Comparison of ENCODE assay signal across 33 cellular contexts in genomic region chr3:46501702-46502101, GRCh38. TPM values are rescaled to one million over a fixed set of nuclear protein-coding genes. Genes with fewer than 3 reads are reported as not detected.
A peak's percentile ranks its signal among the peaks of the same experiment; 100 is the strongest.
DNase-seq lines count a peak whose midpoint lies in the region; ATAC-seq, FAIRE-seq and TF ChIP-seq lines count a peak whose summit lies in the region.
"Had no signal": no experiment of that assay in that cellular context is flagged by ENCODE, and none has a peak within 500 bp of the region (broad histone marks: within the 10 kb centered on the region; RNA-seq: fewer than 3 reads in every experiment).

No MANE protein-coding gene starts in this region.

- H3K9me3 ChIP-seq in astrocyte (ENCODE audit: insufficient read depth, low read depth, low read length) (no peaks in the 10 kb centered on the region), HepG2 (ENCODE audit: low read length) (no peaks in the 10 kb centered on the region)
- H3K9me3 ChIP-seq: left ventricle myocardium inferior, Peyer's patch, stomach, tibial artery had no signal

- in situ Hi-C loops in HepG2 (cut with HindIII; ENCODE audit: extremely low pct_ligation_motif_present, low pct_unique_long_range_greater_than_20kb) (no loop called here), ACHN (cut with HindIII; ENCODE audit: low pct_ligation_motif_present, low pct_unique_long_range_greater_than_20kb, low sequenced_read_pairs) (no loop called here)

- peaks cover 21% of the 10 kb centered on the region for H3K4me1 ChIP-seq in astrocyte (ENCODE audit: insufficient read depth, low read length)
- peaks cover 13% of the 10 kb centered on the region for H3K4me1 ChIP-seq in HepG2 (ENCODE audit: insufficient read depth, low read length)
- H3K4me1 ChIP-seq: Peyer's patch, stomach, tibial artery had no signal

- no peaks in the 10 kb centered on the region for H3K27me3 ChIP-seq in astrocyte (ENCODE audit: insufficient read depth, low read length)
- peaks cover 0 to 1% of the 10 kb centered on the region in 2 experiments; a peak in 2 of 5 replicates for H3K27me3 ChIP-seq in HepG2 (ENCODE audit: control insufficient read depth in 1 of 2, insufficient read depth in 2 of 2, low read length in 2 of 2)
- H3K27me3 ChIP-seq in H7 (ENCODE audit: control insufficient read depth, insufficient read depth, low read length), result peaks cover 1% of the 10 kb centered on the region; the same call in 1 of the 2 replicates
- H3K27me3 ChIP-seq: Peyer's patch, stomach had no signal

- no peaks in the 10 kb centered on the region for H3K9me3 Mint-ChIP-seq in activated CD8-positive, alpha-beta memory T cell treated with anti-CD3 and anti-CD28 coated beads, Interleukin-2, amount 10 ng/mL, durations not matched to agents 7 days and 5 days (ENCODE audit: low read depth)
- H3K9me3 Mint-ChIP-seq in astrocyte (ENCODE audit: unreplicated experiment), result peaks cover 2% of the 10 kb centered on the region
- H3K9me3 Mint-ChIP-seq: endodermal cell, mesothelial cell of epicardium, natural killer cell had no signal

- 33% methylated on average over 1 of the region's 4 CpGs for WGBS in HepG2 (ENCODE audit: low lambda C conversion rate)

- peaks cover 7% of the 10 kb centered on the region for H3K27me3 Mint-ChIP-seq in activated CD8-positive, alpha-beta memory T cell treated with anti-CD3 and anti-CD28 coated beads, Interleukin-2, amount 10 ng/mL, durations not matched to agents 7 days and 5 days
- peaks cover 9% of the 10 kb centered on the region for H3K27me3 Mint-ChIP-seq in astrocyte (ENCODE audit: low read depth, unreplicated experiment)

- H3K9ac ChIP-seq in astrocyte (ENCODE audit: low read length) (no peak overlapping the region), HepG2 (ENCODE audit: insufficient read depth, low read depth, low read length) (no peak overlapping the region)

- TF ChIP-seq CTCF in astrocyte (IDR thresholded peaks at IDR 0.05; ENCODE audit: insufficient read depth, low read depth, low read length) (no peak), HepG2 (CRISPR knock-in tag; IDR thresholded peaks at IDR 0.05) (no peak)

- no peak for TF ChIP-seq RAD21 in HepG2 (CRISPR knock-in tag; IDR thresholded peaks at IDR 0.05)

- no peak for ATAC-seq in activated CD8-positive, alpha-beta memory T cell treated with anti-CD3 and anti-CD28 coated beads, Interleukin-2, amount 10 ng/mL, durations not matched to agents 7 days and 5 days
- ATAC-seq in HepG2 (no peak), GM18870 (IDR thresholded peaks at IDR 0.05; ENCODE audit: unreplicated experiment) (no peak), GM19035 (IDR thresholded peaks at IDR 0.05; ENCODE audit: unreplicated experiment) (no peak)
- ATAC-seq: natural killer cell had no signal

- BruUV-seq in HepG2 (replicated peaks; lab: Mats Ljungman, UMichigan), result no TSS peak

- no peak overlapping the region for H3K4me3 Mint-ChIP-seq in activated CD8-positive, alpha-beta memory T cell treated with anti-CD3 and anti-CD28 coated beads, Interleukin-2, amount 10 ng/mL, durations not matched to agents 7 days and 5 days
- no peak overlapping the region for H3K4me3 Mint-ChIP-seq in astrocyte (ENCODE audit: unreplicated experiment)
- H3K4me3 Mint-ChIP-seq: activated naive CD8-positive, alpha-beta T cell; endodermal cell; mesothelial cell of epicardium; natural killer cell had no signal

- H3K4me1 Mint-ChIP-seq in activated CD8-positive, alpha-beta memory T cell treated with anti-CD3 and anti-CD28 coated beads, Interleukin-2, amount 10 ng/mL, durations not matched to agents 7 days and 5 days, result peaks cover 15% of the 10 kb centered on the region
- peaks cover 24% of the 10 kb centered on the region for H3K4me1 Mint-ChIP-seq in astrocyte (ENCODE audit: low read depth, unreplicated experiment)

- H3K27ac ChIP-seq in astrocyte (ENCODE audit: low read depth, low read length) (no peak overlapping the region), HepG2 (ENCODE audit: extremely low read length, insufficient read depth, low read length) (no peak overlapping the region)
- H3K27ac ChIP-seq: left ventricle myocardium inferior, Peyer's patch, skin epidermis, stomach, tibial artery had no signal

- H4K20me1 ChIP-seq in astrocyte (ENCODE audit: insufficient read depth, low read length), result no peaks in the 10 kb centered on the region
- 0 out of 2 replicates have a peak, but pooled peaks cover 3% of the 10 kb centered on the region for H4K20me1 ChIP-seq in HepG2 (ENCODE audit: insufficient read depth, low read length)

- no peaks in the 10 kb centered on the region for H3K79me2 ChIP-seq in astrocyte (ENCODE audit: insufficient read depth, low read length)
- no peaks in the 10 kb centered on the region for H3K79me2 ChIP-seq in HepG2 (ENCODE audit: insufficient read depth, low read length)

- H3K4me3 ChIP-seq in astrocyte (ENCODE audit: insufficient read depth, low read depth, low read length) (no peak overlapping the region), HepG2 (replicated peaks in 1 of 3; ENCODE audit: insufficient read depth in 1 of 3, low read depth in 2 of 3, low read length in 3 of 3) (no peak overlapping the region), H7 (ENCODE audit: insufficient read depth, low read depth, low read length) (no peak overlapping the region)
- H3K4me3 ChIP-seq: left ventricle myocardium inferior, Peyer's patch, skin epidermis, stomach, tibial artery had no signal

- intact Hi-C loops in HepG2 (cut with micrococcal nuclease; ENCODE audit: unreplicated experiment), result no loop called here

- TF ChIP-seq EP300 in HepG2 (IDR thresholded peaks at IDR 0.05; ENCODE audit: low read depth in 2 of 2, low read length in 2 of 2) (no peak), HepG2 (CRISPR knock-in tag; IDR thresholded peaks at IDR 0.05; ENCODE audit: borderline replicate concordance) (no peak)

- DNase-seq in activated CD8-positive, alpha-beta memory T cell treated with anti-CD3 and anti-CD28 coated beads, Interleukin-2, amount 10 ng/mL, durations not matched to agents 7 days and 5 days, result peak; percentile 4
- DNase-seq in activated CD8-positive, alpha-beta memory T cell treated with anti-CD3 and anti-CD28 coated beads for 24 hours, result no peak
- peak; percentile 33 for DNase-seq in astrocyte (ENCODE audit: low read depth)
- no peak for DNase-seq in HepG2 (ENCODE audit: low spot score)
- no peak for DNase-seq in H7
- DNase-seq in ACHN, result no peak
- DNase-seq: 8988T; activated CD4-positive, alpha-beta T cell treated with anti-CD3 and anti-CD28 coated beads, Interleukin-2, amount 50 U/mL, for 48 hours; activated effector memory CD4-positive, alpha-beta T cell treated with Interleukin-2 at 50 U/mL for 16 hours; activated T-cell treated with anti-CD3 and anti-CD28 coated beads for 4 hours; anterior cingulate cortex; COR-L47; cortex of kidney; endodermal cell; GOT3; left ventricle myocardium inferior; natural killer cell; NCI-H1092 treated with DMSO at 0.1 percent for 48 hours; NCI-H187 treated with DMSO at 0.1 percent for 48 hours; NCI-H2171 treated with DMSO at 0.1 percent for 48 hours; NCI-H524 treated with DMSO at 0.1 percent for 48 hours; occipital lobe; Peyer's patch; stimulated activated CD8-positive, alpha-beta memory T cell treated with anti-CD3 and anti-CD28 coated beads, Interleukin-4, amount 100 ng/mL, for 48 hours; stomach; tibial artery had no signal

- TF ChIP-seq POLR2A in HepG2 (IDR thresholded peaks at IDR 0.05; ENCODE audit: insufficient read depth in 1 of 2, low read depth in 2 of 2, low read length in 2 of 2), result no peak

- no peak overlapping the region for H2AFZ ChIP-seq in astrocyte (ENCODE audit: low read depth, low read length)
- H2AFZ ChIP-seq in HepG2 (ENCODE audit: low read length), result no peak overlapping the region

- no peak overlapping the region for H3K27ac Mint-ChIP-seq in activated CD8-positive, alpha-beta memory T cell treated with anti-CD3 and anti-CD28 coated beads, Interleukin-2, amount 10 ng/mL, durations not matched to agents 7 days and 5 days
- H3K27ac Mint-ChIP-seq in astrocyte (ENCODE audit: unreplicated experiment), result no peak overlapping the region
- H3K27ac Mint-ChIP-seq: activated naive CD8-positive, alpha-beta T cell; endodermal cell; mesothelial cell of epicardium; natural killer cell had no signal

- H3K36me3 ChIP-seq in astrocyte (ENCODE audit: insufficient read depth, low read length), result no peaks in the 10 kb centered on the region
- no peaks in the 10 kb centered on the region for H3K36me3 ChIP-seq in HepG2 (replicated peaks in 1 of 2; ENCODE audit: control insufficient read depth in 1 of 2, insufficient read depth in 2 of 2, low read length in 2 of 2)
- H3K36me3 ChIP-seq in H7 (replicated peaks; ENCODE audit: control insufficient read depth, insufficient read depth, low read length), result no peaks in the 10 kb centered on the region
- H3K36me3 ChIP-seq: left ventricle myocardium inferior, Peyer's patch, stomach, tibial artery had no signal

- no peak for FAIRE-seq in astrocyte (lab: Jason Lieb, UNC)
- no peak for FAIRE-seq in HepG2 (lab: Jason Lieb, UNC)
- FAIRE-seq: islet of Langerhans had no signal

- H3K4me2 ChIP-seq in astrocyte (ENCODE audit: low read length) (no peak overlapping the region), HepG2 (ENCODE audit: low read depth, low read length) (no peak overlapping the region)

- POLR2A ChIA-PET in HepG2 (lab: Yijun Ruan, JAX), result no interaction called here

- CTCF ChIA-PET in activated CD8-positive, alpha-beta memory T cell treated with anti-CD3 and anti-CD28 coated beads, Interleukin-2, amount 10 ng/mL, durations not matched to agents 7 days and 5 days (lab: Charles Lee), result interaction anchor here (1.1 to 3.5 kb wide), 3 partner anchors 10 to 128 kb away, joined by 3 to 18 read pairs (median 9); no protein-coding TSS in a partner anchor
- CTCF ChIA-PET in HepG2 (lab: Yijun Ruan, JAX; ENCODE audit: low intra/inter-chr PET ratio, low total read pairs), result no interaction called here

- H3K36me3 Mint-ChIP-seq in activated CD8-positive, alpha-beta memory T cell treated with anti-CD3 and anti-CD28 coated beads, Interleukin-2, amount 10 ng/mL, durations not matched to agents 7 days and 5 days, result no peaks in the 10 kb centered on the region
- peaks cover 2% of the 10 kb centered on the region for H3K36me3 Mint-ChIP-seq in astrocyte (ENCODE audit: low read depth, unreplicated experiment)
- H3K36me3 Mint-ChIP-seq: mesothelial cell of epicardium, natural killer cell had no signal

RNA-seq across cellular contexts. Expression of gene RTP3, which starts 3.9 kb away (rescaled TPM):
- not detected for total RNA-seq in activated CD8-positive, alpha-beta memory T cell treated with anti-CD3 and anti-CD28 coated beads, Interleukin-2, amount 10 ng/mL, durations not matched to agents 7 days and 5 days
- not detected in 2 replicates for total RNA-seq in astrocyte
- total RNA-seq in HepG2 (2016; rRNA removed; fragmentation: Illumina TruSeq; extraction: Trizol), result 0.09 TPM in 1 of 2 replicates, not detected in the other
- not detected in 2 replicates for total RNA-seq in HepG2 (2016; cell fraction: cytosol; rRNA removed; fragmentation: Illumina TruSeq; extraction: Trizol; ENCODE audit: low read depth)
- total RNA-seq in HepG2 (2016; cell fraction: insoluble cytoplasmic fraction; rRNA removed; fragmentation: Illumina TruSeq; extraction: Trizol), result not detected in 2 replicates
- not detected in 2 replicates for total RNA-seq in HepG2 (2016; cell fraction: membrane; rRNA removed; fragmentation: Illumina TruSeq; extraction: Trizol)
- not detected in 2 replicates for total RNA-seq in HepG2 (2016; cell fraction: nucleus; rRNA removed; fragmentation: Illumina TruSeq; extraction: Trizol)
- polyA plus RNA-seq in HepG2 (2011; rRNA removed), result not detected in 2 replicates
- 0.05 and 0.06 TPM in 2 replicates for polyA plus RNA-seq in HepG2 (2011; cell fraction: cytosol; rRNA removed)
- not detected in 2 replicates for polyA plus RNA-seq in HepG2 (2011; cell fraction: nucleus; rRNA removed)
- 0.13 TPM in 1 of 2 replicates, not detected in the other for polyA plus RNA-seq in HepG2 (2012)
- polyA plus RNA-seq in HepG2 (2016; cell fraction: cytosol; fragmentation: Illumina TruSeq; extraction: Trizol; ENCODE audit: low read depth), result not detected in 2 replicates
- not detected in 2 replicates for polyA plus RNA-seq in HepG2 (2016; cell fraction: insoluble cytoplasmic fraction; fragmentation: Illumina TruSeq; extraction: Trizol; ENCODE audit: low read depth)
- polyA plus RNA-seq in HepG2 (2016; cell fraction: membrane; fragmentation: Illumina TruSeq; extraction: Trizol; ENCODE audit: low read depth), result not detected in 2 replicates
- polyA plus RNA-seq in HepG2 (2016; cell fraction: nucleus; fragmentation: Illumina TruSeq; extraction: Trizol; ENCODE audit: insufficient read depth, low read depth), result not detected in 2 replicates
- polyA minus RNA-seq in HepG2 (2011; rRNA and poly(A)+ RNA removed; ENCODE audit: low replicate concordance), result not detected in 2 replicates
- polyA minus RNA-seq in HepG2 (2011; cell fraction: cytosol; rRNA and poly(A)+ RNA removed), result not detected in 2 replicates
- polyA minus RNA-seq in HepG2 (2011; cell fraction: nucleus; rRNA and poly(A)+ RNA removed), result not detected in 2 replicates
- 0.07 TPM in 1 of 2 replicates, not detected in the other for total RNA-seq in H7 (2014; rRNA removed; shearing (Covaris generic))
- total RNA-seq: cardiac septum, endodermal cell, left ventricle myocardium inferior, mesothelial cell of epicardium, natural killer cell, occipital lobe, Peyer's patch, stomach had no signal
- polyA plus RNA-seq: stomach had no signal

RNA-seq across cellular contexts. Expression of gene LTF, which starts 37.0 kb away (rescaled TPM):
- not detected for total RNA-seq in activated CD8-positive, alpha-beta memory T cell treated with anti-CD3 and anti-CD28 coated beads, Interleukin-2, amount 10 ng/mL, durations not matched to agents 7 days and 5 days
- not detected in 2 replicates for total RNA-seq in astrocyte
- total RNA-seq in HepG2 (2016; rRNA removed; fragmentation: Illumina TruSeq; extraction: Trizol), result not detected in 2 replicates
- total RNA-seq in HepG2 (2016; cell fraction: cytosol; rRNA removed; fragmentation: Illumina TruSeq; extraction: Trizol; ENCODE audit: low read depth), result not detected in 2 replicates
- not detected in 2 replicates for total RNA-seq in HepG2 (2016; cell fraction: insoluble cytoplasmic fraction; rRNA removed; fragmentation: Illumina TruSeq; extraction: Trizol)
- not detected in 2 replicates for total RNA-seq in HepG2 (2016; cell fraction: membrane; rRNA removed; fragmentation: Illumina TruSeq; extraction: Trizol)
- total RNA-seq in HepG2 (2016; cell fraction: nucleus; rRNA removed; fragmentation: Illumina TruSeq; extraction: Trizol), result not detected in 2 replicates
- not detected in 2 replicates for polyA plus RNA-seq in HepG2 (2011; rRNA removed)
- not detected in 2 replicates for polyA plus RNA-seq in HepG2 (2011; cell fraction: cytosol; rRNA removed)
- polyA plus RNA-seq in HepG2 (2011; cell fraction: nucleus; rRNA removed), result not detected in 2 replicates
- not detected in 2 replicates for polyA plus RNA-seq in HepG2 (2012)
- polyA plus RNA-seq in HepG2 (2016; cell fraction: cytosol; fragmentation: Illumina TruSeq; extraction: Trizol; ENCODE audit: low read depth), result not detected in 2 replicates
- polyA plus RNA-seq in HepG2 (2016; cell fraction: insoluble cytoplasmic fraction; fragmentation: Illumina TruSeq; extraction: Trizol; ENCODE audit: low read depth), result not detected in 2 replicates
- not detected in 2 replicates for polyA plus RNA-seq in HepG2 (2016; cell fraction: membrane; fragmentation: Illumina TruSeq; extraction: Trizol; ENCODE audit: low read depth)
- not detected in 2 replicates for polyA plus RNA-seq in HepG2 (2016; cell fraction: nucleus; fragmentation: Illumina TruSeq; extraction: Trizol; ENCODE audit: insufficient read depth, low read depth)
- not detected in 2 replicates for polyA minus RNA-seq in HepG2 (2011; rRNA and poly(A)+ RNA removed; ENCODE audit: low replicate concordance)
- polyA minus RNA-seq in HepG2 (2011; cell fraction: cytosol; rRNA and poly(A)+ RNA removed), result not detected in 2 replicates
- not detected in 2 replicates for polyA minus RNA-seq in HepG2 (2011; cell fraction: nucleus; rRNA and poly(A)+ RNA removed)
- total RNA-seq in H7 (2014; rRNA removed; shearing (Covaris generic)), result not detected in 2 replicates
- total RNA-seq: mesothelial cell of epicardium had no signal

Comparison
In these comparisons a context has a peak if more than half of its experiments do, and no peak if none do; other contexts are left out.
1. DNase-seq: peak in activated CD8-positive, alpha-beta memory T cell treated with anti-CD3 and anti-CD28 coated beads, Interleukin-2, amount 10 ng/mL, durations not matched to agents 7 days and 5 days (single experiment) and astrocyte (single experiment); none in activated CD8-positive, alpha-beta memory T cell treated with anti-CD3 and anti-CD28 coated beads for 24 hours (single experiment), HepG2 (single experiment), H7 (single experiment) and ACHN (single experiment).